ENCODE assay signal across 18 cellular contexts in genomic region chr5:168471785-168472184, GRCh38. TPM values are rescaled to one million over a fixed set of nuclear protein-coding genes. Genes with fewer than 3 reads are reported as not detected.
DNase-seq lines count a peak whose midpoint lies in the region; ATAC-seq and TF ChIP-seq lines count a peak whose summit lies in the region.
"Had no signal": no experiment of that assay in that cellular context is flagged by ENCODE, and none has a peak within 500 bp of the region (broad histone marks: within the 10 kb centered on the region; RNA-seq: fewer than 3 reads in every experiment).

No MANE protein-coding gene starts in this region.

- peak overlapping the region; percentile 75 for H3K27ac ChIP-seq in GM23248
- H3K27ac ChIP-seq: HL-60, KMS-11, thyroid gland had no signal

- peaks cover 35% of the 10 kb centered on the region for H3K4me1 ChIP-seq in GM23248 (ENCODE audit: insufficient read depth)
- H3K4me1 ChIP-seq: thyroid gland had no signal

- H3K4me3 ChIP-seq in GM23248: peak overlapping the region; percentile 47
- H3K4me3 ChIP-seq in fibroblast of villous mesenchyme (ENCODE audit: low read depth, low read length): no peak overlapping the region
- H3K4me3 ChIP-seq: thyroid gland had no signal

- H3K9ac ChIP-seq in GM23248: peak overlapping the region; percentile 67
- H3K9ac ChIP-seq: KMS-11 had no signal

- peak; percentile 68 for DNase-seq in A172 (ENCODE audit: low spot score)
- DNase-seq in GM23248: peak; percentile 71
- DNase-seq in fibroblast of villous mesenchyme (ENCODE audit: low read depth): peak; percentile 25
- DNase-seq in NK-92 (lab: John Stamatoyannopoulos, UW; ENCODE audit: unreplicated experiment): no peak
- no peak for DNase-seq in activated CD4-positive, CD25-positive, alpha-beta regulatory T cell treated with anti-CD3 and anti-CD28 coated beads, Interleukin-2, amount 50 U/mL, for 72 hours
- no peak for DNase-seq in HuH-7.5 (ENCODE audit: low spot score)
- DNase-seq: activated CD4-positive, alpha-beta T cell treated with anti-CD3 and anti-CD28 coated beads for 1 hour; cerebellar nuclear complex; NCI-H1105 treated with DMSO at 0.1 percent for 48 hours; NCI-H69; stimulated activated naive B cell treated with anti-CD40 and anti-IgM and Interleukin-4, amounts not matched to agents 10 μg/mL and 1 μg/mL and 100 μg/mL, for 72 hours; thyroid gland had no signal

- H3K36me3 ChIP-seq in GM23248 (ENCODE audit: low read depth): no peaks in the 10 kb centered on the region

- no peaks in the 10 kb centered on the region for H3K9me3 ChIP-seq in GM23248 (ENCODE audit: low read depth)
- H3K9me3 ChIP-seq: thyroid gland had no signal

- no peak for TF ChIP-seq CTCF in fibroblast of villous mesenchyme (IDR thresholded peaks at IDR 0.05; ENCODE audit: insufficient read depth, low read depth, low read length)

- WGBS in GM23248 (ENCODE audit: low coverage in 1 of 2, low lambda C conversion rate in 2 of 2, missing lambda C conversion rate in 2 of 2), 2 experiments: 11 to 12% methylated on average over 4 of the region's 4 CpGs

- no peaks in the 10 kb centered on the region for H3K27me3 ChIP-seq in GM23248 (replicated peaks; ENCODE audit: insufficient read depth)
- H3K27me3 ChIP-seq: thyroid gland had no signal

- peak overlapping the region; percentile 69 for H3K4me2 ChIP-seq in GM23248 (ENCODE audit: unreplicated experiment)
- H3K4me2 ChIP-seq: KMS-11 had no signal

- no peaks in the 10 kb centered on the region for H4K20me1 ChIP-seq in GM23248 (ENCODE audit: insufficient read depth)

- H2AFZ ChIP-seq in GM23248: peak overlapping the region; percentile 16; the same call in 1 of the 2 replicates

- no peaks in the 10 kb centered on the region for H3K9me2 ChIP-seq in GM23248 (ENCODE audit: insufficient read depth)

- H3F3A ChIP-seq in GM23248 (ENCODE audit: insufficient read depth): peaks cover 34% of the 10 kb centered on the region

- ATAC-seq in SK-N-SH treated with all-trans-retinoic acid at 6 μM for 48 hours (peak; percentile 59), GM18867 (IDR thresholded peaks at IDR 0.05; ENCODE audit: unreplicated experiment) (no peak)
- ATAC-seq: stimulated activated naive B cell treated with anti-CD40 and anti-IgM and Interleukin-4, amounts not matched to agents 10 μg/mL and 1 μg/mL and 100 μg/mL, for 72 hours had no signal

- no peaks in the 10 kb centered on the region for H3K79me2 ChIP-seq in GM23248 (ENCODE audit: insufficient read depth)

- in situ Hi-C loops in GM23248 (cut with MboI): no loop called here

TF ChIP-seq in SK-N-SH treated with all-trans-retinoic acid at 6 μM for 48 hours, 23 proteins besides CTCF, POLR2A, EP300 and RAD21:
- no peak for TF ChIP-seq PPARA (CRISPR knock-in tag; IDR thresholded peaks at IDR 0.05; ENCODE audit: borderline replicate concordance)
- TF ChIP-seq CSDC2 (CRISPR knock-in tag; IDR thresholded peaks at IDR 0.05): no peak
- TF ChIP-seq OSR1 (CRISPR knock-in tag; IDR thresholded peaks at IDR 0.05): no peak
- no peak for TF ChIP-seq ZNF565 (CRISPR knock-in tag; conservative IDR thresholded peaks at IDR 0.05; ENCODE audit: low read depth)
- TF ChIP-seq ZNF70 (CRISPR knock-in tag; IDR thresholded peaks at IDR 0.05): no peak
- no peak for TF ChIP-seq CREB5 (CRISPR knock-in tag; IDR thresholded peaks at IDR 0.05; ENCODE audit: low read depth)
- TF ChIP-seq TOX (CRISPR knock-in tag; IDR thresholded peaks at IDR 0.05; ENCODE audit: borderline replicate concordance): no peak
- no peak for TF ChIP-seq SNAI2 (CRISPR knock-in tag; IDR thresholded peaks at IDR 0.05)

RNA-seq across cellular contexts. Expression of gene RARS1, which starts 14.5 kb away (rescaled TPM):
- total RNA-seq in A172 (2014; rRNA removed; shearing (Covaris generic)): 250 and 258 TPM in 2 replicates
- 180 and 215 TPM in 2 replicates for total RNA-seq in GM23248 (2014; rRNA removed; shearing (Covaris generic))
- polyA plus RNA-seq in GM23248 (2016; fragmentation: Nextera tagmentation; extraction: Ambion mirVana): 108 and 118 TPM in 2 replicates
- total RNA-seq in fibroblast of villous mesenchyme: 180 and 248 TPM in 2 replicates

RNA-seq across cellular contexts. Expression of gene FBLL1, which starts 57.3 kb away (rescaled TPM):
- 0.17 TPM in 1 of 2 replicates, not detected in the other for total RNA-seq in A172 (2014; rRNA removed; shearing (Covaris generic))
- 1.3 TPM in 1 of 2 replicates, not detected in the other for total RNA-seq in GM23248 (2014; rRNA removed; shearing (Covaris generic))
- polyA plus RNA-seq in GM23248 (2016; fragmentation: Nextera tagmentation; extraction: Ambion mirVana): 0.16 TPM in 1 of 2 replicates, not detected in the other
- total RNA-seq in fibroblast of villous mesenchyme: 0.32 and 0.43 TPM in 2 replicates
- total RNA-seq: mononuclear cell, OCI-LY7, thyroid gland had no signal

Comparison
In these comparisons a context has a peak if more than half of its experiments do, and no peak if none do; other contexts are left out.
1. DNase-seq: peak in A172 (single experiment), GM23248 (single experiment) and fibroblast of villous mesenchyme (single experiment); none in NK-92 (single experiment), activated CD4-positive, CD25-positive, alpha-beta regulatory T cell treated with anti-CD3 and anti-CD28 coated beads, Interleukin-2, amount 50 U/mL, for 72 hours (single experiment) and HuH-7.5 (single experiment).